Comparison of ENCODE assay signal across 22 cellular contexts in the genomic region with DNA sequence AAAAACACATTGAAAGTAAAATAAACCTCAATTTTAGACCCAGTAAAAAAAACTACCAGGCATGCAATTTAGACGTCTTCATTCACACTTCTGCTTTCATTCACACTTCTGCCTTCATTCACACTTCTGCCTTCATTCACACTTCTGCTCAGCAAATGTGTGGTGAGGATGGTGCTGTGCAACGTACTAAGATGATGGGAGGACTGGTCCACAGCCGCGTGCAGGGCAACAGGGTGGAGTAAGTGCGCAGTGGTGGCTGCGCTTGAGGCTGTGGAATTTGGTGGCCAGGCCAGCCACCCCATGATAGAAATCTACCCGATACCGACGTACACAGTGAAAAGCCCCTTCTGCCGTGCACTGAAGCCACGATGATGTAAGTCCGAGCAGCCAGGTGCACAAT.
A peak's percentile ranks its signal among the peaks of the same experiment; 100 is the strongest.
DNase-seq lines count a peak whose midpoint lies in the region; ATAC-seq, FAIRE-seq and TF ChIP-seq lines count a peak whose summit lies in the region.
"Had no signal": no experiment of that assay in that cellular context is flagged by ENCODE, and none has a peak within 500 bp of the region (broad histone marks: within the 10 kb centered on the region; RNA-seq: fewer than 3 reads in every experiment).

No MANE protein-coding gene starts in this region.

- H3K36me3 ChIP-seq in kidney (ENCODE audit: control insufficient read depth in 1 of 2, insufficient read depth in 2 of 2, low read length in 2 of 2) (no peaks in the 10 kb centered on the region), upper lobe of right lung (no peaks in the 10 kb centered on the region)
- H3K36me3 ChIP-seq: tibial artery had no signal

- H3K27me3 Mint-ChIP-seq in activated CD4-positive, alpha-beta T cell treated with anti-CD3 and anti-CD28 coated beads, Interleukin-2, amount 10 ng/mL, durations not matched to agents 7 days and 5 days = peaks cover 19% of the 10 kb centered on the region

- H3K9me3 ChIP-seq in kidney (ENCODE audit: control insufficient read depth in 1 of 2, low read length in 2 of 2) (no peaks in the 10 kb centered on the region), upper lobe of right lung (no peaks in the 10 kb centered on the region)
- H3K9me3 ChIP-seq: tibial artery had no signal

- H3K4me3 Mint-ChIP-seq in activated CD4-positive, alpha-beta T cell treated with anti-CD3 and anti-CD28 coated beads, Interleukin-2, amount 10 ng/mL, durations not matched to agents 7 days and 5 days = no peak overlapping the region
- H3K4me3 Mint-ChIP-seq: activated B cell treated with CpG ODN at 0.5 μM for 24 hours; activated T-helper 17 cell treated with anti-CD3 and anti-CD28 coated beads, Interleukin-2, amount 50 U/mL, for 72 hours; neural crest cell; stimulated activated naive CD8-positive, alpha-beta T cell treated with anti-CD3 and anti-CD28 coated beads, Interleukin-15, Interleukin-2, amounts not matched to agents 100 ng/mL and 50 ng/mL, for 24 hours had no signal

- no peak overlapping the region for H3K9ac ChIP-seq in kidney (ENCODE audit: low read length in 2 of 2)

- no peak for FAIRE-seq in kidney (lab: Jason Lieb, UNC)

- peak; percentile 42 for DNase-seq in SKM-1 treated with dmso at 0.1 percent for 144 hours (lab: John Stamatoyannopoulos, UW; ENCODE audit: unreplicated experiment)
- DNase-seq in SKM-1 (lab: John Stamatoyannopoulos, UW; ENCODE audit: unreplicated experiment) = no peak
- peak; percentile 66 to 79 for DNase-seq in NOMO-1 (lab: John Stamatoyannopoulos, UW; ENCODE audit: unreplicated experiment in 2 of 2)
- DNase-seq in kidney = peak; percentile 40
- DNase-seq in upper lobe of right lung = no peak
- no peak for DNase-seq in SK-N-DZ (ENCODE audit: low spot score)
- DNase-seq in activated CD4-positive, alpha-beta T cell treated with anti-CD3 and anti-CD28 coated beads, Interleukin-2, amount 10 ng/mL, durations not matched to agents 7 days and 5 days = no peak
- DNase-seq: activated B cell treated with CpG ODN at 0.5 μM for 24 hours; activated CD8-positive, alpha-beta memory T cell treated with anti-CD3 and anti-CD28 coated beads, Interleukin-2, amount 50 U/mL, for 4 hours; caudate nucleus; GDM1; NCI-H1694; NCI-H524 treated with DMSO at 0.1 percent for 48 hours; stimulated activated CD4-positive, alpha-beta T cell treated with anti-CD3 and anti-CD28 coated beads, Interleukin-15, amount 100 ng/mL, for 24 hours; tibial artery had no signal

- no peak overlapping the region for H3K4me3 ChIP-seq in kidney (ENCODE audit: low read length in 2 of 2)
- H3K4me3 ChIP-seq in upper lobe of right lung = no peak overlapping the region
- H3K4me3 ChIP-seq: tibial artery had no signal

- H3K27ac Mint-ChIP-seq in activated CD4-positive, alpha-beta T cell treated with anti-CD3 and anti-CD28 coated beads, Interleukin-2, amount 10 ng/mL, durations not matched to agents 7 days and 5 days = no peak overlapping the region
- H3K27ac Mint-ChIP-seq: activated B cell treated with CpG ODN at 0.5 μM for 24 hours; activated naive CD4-positive, alpha-beta T cell treated with anti-CD3 and anti-CD28 coated beads, Interleukin-2, amount 50 U/mL, for 72 hours; activated T-helper 17 cell treated with anti-CD3 and anti-CD28 coated beads, Interleukin-2, amount 50 U/mL, for 72 hours; stimulated activated naive CD8-positive, alpha-beta T cell treated with anti-CD3 and anti-CD28 coated beads, Interleukin-15, Interleukin-2, amounts not matched to agents 100 ng/mL and 50 ng/mL, for 24 hours had no signal

- intact Hi-C loops in kidney (cut with DNase I) = no loop called here
- intact Hi-C loops in upper lobe of right lung (cut with DNase I) = no loop called here

- no peaks in the 10 kb centered on the region for H3K36me3 Mint-ChIP-seq in activated CD4-positive, alpha-beta T cell treated with anti-CD3 and anti-CD28 coated beads, Interleukin-2, amount 10 ng/mL, durations not matched to agents 7 days and 5 days (ENCODE audit: low read depth)
- H3K36me3 Mint-ChIP-seq: activated naive CD4-positive, alpha-beta T cell treated with anti-CD3 and anti-CD28 coated beads, Interleukin-2, amount 50 U/mL, for 72 hours had no signal

- H3K27ac ChIP-seq in kidney (ENCODE audit: low read depth in 2 of 2, low read length in 2 of 2) (no peak overlapping the region), upper lobe of right lung (no peak overlapping the region)
- H3K27ac ChIP-seq: 22Rv1, tibial artery had no signal

- ATAC-seq in upper lobe of right lung (peak; percentile 64), HG03135 (IDR thresholded peaks at IDR 0.05; ENCODE audit: unreplicated experiment) (no peak)
- ATAC-seq: activated naive CD4-positive, alpha-beta T cell treated with anti-CD3 and anti-CD28 coated beads, Interleukin-2, amount 50 U/mL, for 72 hours; activated T-helper 17 cell treated with anti-CD3 and anti-CD28 coated beads, Interleukin-2, amount 50 U/mL, for 72 hours; sciatic nerve had no signal

- TF ChIP-seq CTCF in kidney (IDR thresholded peaks at IDR 0.05; ENCODE audit: borderline replicate concordance, extremely low read depth, insufficient read depth) (no peak), upper lobe of right lung (IDR thresholded peaks at IDR 0.05) (no peak)

- no peaks in the 10 kb centered on the region for H3K4me1 Mint-ChIP-seq in activated CD4-positive, alpha-beta T cell treated with anti-CD3 and anti-CD28 coated beads, Interleukin-2, amount 10 ng/mL, durations not matched to agents 7 days and 5 days
- H3K4me1 Mint-ChIP-seq: activated B cell treated with CpG ODN at 0.5 μM for 24 hours; activated T-helper 17 cell treated with anti-CD3 and anti-CD28 coated beads, Interleukin-2, amount 50 U/mL, for 72 hours had no signal

- CTCF ChIA-PET in activated CD4-positive, alpha-beta T cell treated with anti-CD3 and anti-CD28 coated beads, Interleukin-2, amount 10 ng/mL, durations not matched to agents 7 days and 5 days (lab: Charles Lee) = no interaction called here

- H3K9me3 Mint-ChIP-seq in activated CD4-positive, alpha-beta T cell treated with anti-CD3 and anti-CD28 coated beads, Interleukin-2, amount 10 ng/mL, durations not matched to agents 7 days and 5 days = no peaks in the 10 kb centered on the region
- H3K9me3 Mint-ChIP-seq: activated naive CD4-positive, alpha-beta T cell treated with anti-CD3 and anti-CD28 coated beads, Interleukin-2, amount 50 U/mL, for 72 hours; activated T-helper 17 cell treated with anti-CD3 and anti-CD28 coated beads, Interleukin-2, amount 50 U/mL, for 72 hours; neural crest cell; stimulated activated naive CD8-positive, alpha-beta T cell treated with anti-CD3 and anti-CD28 coated beads, Interleukin-15, Interleukin-2, amounts not matched to agents 100 ng/mL and 50 ng/mL, for 24 hours had no signal

- H3K4me1 ChIP-seq in kidney (ENCODE audit: control insufficient read depth in 1 of 2, insufficient read depth in 1 of 2, low read depth in 1 of 2, low read length in 2 of 2) (peaks cover 2 to 6% of the 10 kb centered on the region in 2 donors), upper lobe of right lung (peaks cover 3% of the 10 kb centered on the region)

- no peaks in the 10 kb centered on the region for H3K27me3 ChIP-seq in upper lobe of right lung
- H3K27me3 ChIP-seq: tibial artery had no signal

- POLR2A ChIA-PET in activated CD4-positive, alpha-beta T cell treated with anti-CD3 and anti-CD28 coated beads, Interleukin-2, amount 10 ng/mL, durations not matched to agents 7 days and 5 days (lab: Charles Lee) = no interaction called here

Comparison
In these comparisons a context has a peak if more than half of its experiments do, and no peak if none do; other contexts are left out.
1. DNase-seq: peak in SKM-1 treated with dmso at 0.1 percent for 144 hours (single experiment), NOMO-1 (2 of 2) and kidney (single experiment); none in SKM-1 (single experiment), upper lobe of right lung (single experiment), SK-N-DZ (single experiment) and activated CD4-positive, alpha-beta T cell treated with anti-CD3 and anti-CD28 coated beads, Interleukin-2, amount 10 ng/mL, durations not matched to agents 7 days and 5 days (single experiment).